ENCODE assay signal across 8 cellular contexts in the genomic region with DNA sequence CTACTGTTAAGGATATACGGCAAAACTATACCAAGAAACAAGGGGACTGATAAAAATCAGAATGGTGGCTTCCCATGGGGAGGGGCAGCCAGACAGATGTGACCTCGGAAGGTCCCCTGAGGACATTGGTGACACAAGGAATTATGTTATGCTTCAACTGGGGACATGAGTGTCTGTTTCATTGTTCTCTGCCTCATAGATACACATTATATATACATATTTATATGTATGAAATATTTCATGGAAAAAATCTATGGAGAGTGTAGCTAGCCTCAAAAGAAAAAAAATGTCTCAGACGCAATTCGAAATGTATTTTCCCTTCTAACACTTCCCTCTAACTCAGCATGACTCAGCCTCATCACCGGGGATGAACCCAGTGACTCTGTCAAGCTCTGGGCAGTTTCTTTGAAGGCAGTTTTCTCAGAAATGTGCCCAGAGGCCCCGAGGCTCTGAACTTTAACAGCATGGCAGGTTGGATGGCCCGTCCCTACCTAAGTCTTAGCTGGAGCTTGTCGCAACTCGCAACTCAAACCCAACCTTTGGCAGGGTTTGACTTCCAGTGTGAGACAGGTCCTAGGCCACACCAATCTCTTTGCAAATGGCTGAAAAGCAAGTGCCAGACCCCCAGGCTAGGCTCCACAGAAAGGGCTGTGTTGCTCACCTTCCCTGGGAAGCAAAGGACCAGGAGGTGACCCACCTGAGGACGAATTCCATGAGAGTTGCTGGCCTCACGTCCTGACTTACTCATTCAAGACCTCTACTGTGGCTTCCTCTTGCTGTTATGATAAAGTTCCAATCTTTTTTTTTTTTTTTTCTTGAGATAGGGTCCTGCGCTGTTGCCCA.
A peak's percentile ranks its signal among the peaks of the same experiment; 100 is the strongest.
DNase-seq lines count a peak whose midpoint lies in the region; ATAC-seq and TF ChIP-seq lines count a peak whose summit lies in the region.

No MANE protein-coding gene starts in this region.

- no peak overlapping the region for H3K4me3 Mint-ChIP-seq in activated T-cell treated with anti-CD3 and anti-CD28 coated beads, Interleukin-2, amount 50 U/mL, for 4 hours

- H2AFZ ChIP-seq in ACC112 (ENCODE audit: low read length, unreplicated experiment): peak overlapping the region; percentile 57

- no peak overlapping the region for H3K4me3 ChIP-seq in ACC112 (ENCODE audit: low read depth, low read length)
- H3K4me3 ChIP-seq in MG63: no peak overlapping the region
- no peak overlapping the region for H3K4me3 ChIP-seq in ovary

- no peak for TF ChIP-seq CTCF in ovary (IDR thresholded peaks at IDR 0.05)

- peak; percentile 79 to 89 for ATAC-seq in activated T-cell treated with anti-CD3 and anti-CD28 coated beads, Interleukin-2, amount 50 U/mL, for 4 hours
- ATAC-seq in GM18867 (IDR thresholded peaks at IDR 0.05; ENCODE audit: unreplicated experiment): no peak

- TF ChIP-seq EP300 in ovary (IDR thresholded peaks at IDR 0.05): no peak

- H3K9me3 ChIP-seq in MG63 (no peaks in the 10 kb centered on the region), ovary (no peaks in the 10 kb centered on the region)

- H3K27me3 ChIP-seq in ACC112 (ENCODE audit: insufficient read depth, low read length) (no peaks in the 10 kb centered on the region), MG63 (no peaks in the 10 kb centered on the region), ovary (no peaks in the 10 kb centered on the region)

- no peaks in the 10 kb centered on the region for H3K27me3 Mint-ChIP-seq in activated T-cell treated with anti-CD3 and anti-CD28 coated beads, Interleukin-2, amount 50 U/mL, for 4 hours (ENCODE audit: low read depth)

- H3K36me3 ChIP-seq in ACC112 (ENCODE audit: insufficient read depth, low read length): no peaks in the 10 kb centered on the region
- H3K36me3 ChIP-seq in MG63: no peaks in the 10 kb centered on the region
- H3K36me3 ChIP-seq in ovary: no peaks in the 10 kb centered on the region

- H3K79me2 ChIP-seq in ACC112 (ENCODE audit: control insufficient read depth, insufficient read depth, low read length, unreplicated experiment): no peaks in the 10 kb centered on the region

- H3K27ac ChIP-seq in ACC112 (ENCODE audit: low read depth, low read length) (peak overlapping the region; percentile 61; the same call in 1 of the 2 replicates), ovary (no peak overlapping the region)

- no peak for TF ChIP-seq POLR2A in ovary (IDR thresholded peaks at IDR 0.05)

- H3K4me1 ChIP-seq in ACC112 (ENCODE audit: control insufficient read depth, insufficient read depth, low read length, unreplicated experiment) (peaks cover 5% of the 10 kb centered on the region), ovary (ENCODE audit: insufficient read depth) (no peaks in the 10 kb centered on the region)

- intact Hi-C loops in ovary (cut with DNase I): no loop called here

- H3K9me3 Mint-ChIP-seq in activated T-cell treated with anti-CD3 and anti-CD28 coated beads, Interleukin-2, amount 50 U/mL, for 4 hours: no peaks in the 10 kb centered on the region

- DNase-seq in MG63 (peak; percentile 48), kidney glomerular epithelial cell (lab: John Stamatoyannopoulos, UW) (peak; percentile 4), DMS 273 treated with DMSO at 0.1 percent for 48 hours (lab: John Stamatoyannopoulos, UW) (no peak), ovary (no peak), nucleus accumbens (lab: John Stamatoyannopoulos, UW) (no peak)
- peak; percentile 37 for DNase-seq in activated T-cell treated with anti-CD3 and anti-CD28 coated beads, Interleukin-2, amount 50 U/mL, for 4 hours

- 76 to 83% (median 77%) methylated on average over 12 of the region's 12 CpGs for WGBS in ovary, 3 donors

- peaks cover 63% of the 10 kb centered on the region for H3K4me1 Mint-ChIP-seq in activated T-cell treated with anti-CD3 and anti-CD28 coated beads, Interleukin-2, amount 50 U/mL, for 4 hours (ENCODE audit: low read depth)

- peaks cover 20% of the 10 kb centered on the region for H3K36me3 Mint-ChIP-seq in activated T-cell treated with anti-CD3 and anti-CD28 coated beads, Interleukin-2, amount 50 U/mL, for 4 hours (ENCODE audit: insufficient read depth)

Comparison
In these comparisons a context has a peak if more than half of its experiments do, and no peak if none do; other contexts are left out.
1. DNase-seq: peak in MG63 (single experiment), activated T-cell treated with anti-CD3 and anti-CD28 coated beads, Interleukin-2, amount 50 U/mL, for 4 hours (single experiment) and kidney glomerular epithelial cell (single experiment); none in DMS 273 treated with DMSO at 0.1 percent for 48 hours (single experiment), ovary (0 of 5) and nucleus accumbens (0 of 56).